Comparison of ENCODE assay signal across 1 cellular context in the genomic region with DNA sequence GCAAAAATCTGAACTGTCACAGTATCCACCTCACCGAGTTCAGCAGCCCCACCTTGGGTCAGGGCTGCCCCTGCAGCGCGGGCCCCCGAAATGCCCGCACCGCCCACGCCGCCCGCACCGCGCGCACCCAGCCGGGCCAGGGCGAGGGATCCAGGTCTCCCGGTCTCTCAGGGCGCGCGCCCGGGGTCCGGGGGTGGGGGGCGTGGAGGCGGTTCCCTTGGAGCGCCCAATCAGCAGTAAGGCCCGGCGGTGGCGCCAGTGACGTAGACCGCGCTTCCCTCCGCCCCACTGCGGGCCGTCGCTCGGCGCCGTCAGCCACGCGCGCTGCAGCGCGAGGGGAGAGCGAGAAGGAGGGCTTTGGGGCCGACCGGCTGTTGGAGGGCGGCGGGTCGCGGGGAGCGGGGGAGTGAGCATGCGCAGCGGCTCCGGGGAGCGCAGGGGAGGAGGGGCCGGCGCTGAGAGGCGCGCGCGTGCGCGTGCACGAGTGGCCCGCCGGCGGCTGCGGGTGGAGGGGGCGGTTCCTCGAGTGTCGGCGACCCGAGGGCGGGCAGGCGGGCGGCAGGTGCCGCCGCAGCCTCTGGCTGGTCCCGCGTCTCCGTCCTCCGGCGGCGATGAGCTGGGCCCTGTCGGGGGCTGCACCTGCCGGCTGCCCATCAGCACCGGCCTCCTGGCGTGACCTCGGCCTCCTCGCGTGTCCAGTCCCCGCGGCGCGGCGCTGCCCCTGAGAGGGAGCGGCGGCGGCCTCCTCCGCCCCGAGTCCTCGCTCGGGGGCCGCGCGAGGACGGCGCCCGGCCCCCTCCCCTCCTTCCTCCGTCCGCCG.
TF ChIP-seq lines count a peak whose summit lies in the region.

A gene with protein sequence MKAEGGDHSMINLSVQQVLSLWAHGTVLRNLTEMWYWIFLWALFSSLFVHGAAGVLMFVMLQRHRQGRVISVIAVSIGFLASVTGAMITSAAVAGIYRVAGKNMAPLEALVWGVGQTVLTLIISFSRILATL (plus strand): TSS at position 521 of the 820 bp plus-strand sequence. CDS start 529 bp downstream, outside the sequence.

TF ChIP-seq in HEK293, 187 proteins besides CTCF, POLR2A, EP300 and RAD21 (continued from another document and continues in another):
- no peak for TF ChIP-seq ZNF335 (tag by site-specific recombination; conservative IDR thresholded peaks at IDR 0.05)
- TF ChIP-seq IKZF3 (tag by site-specific recombination; IDR thresholded peaks at IDR 0.05): no peak
- TF ChIP-seq, protein P1, sequence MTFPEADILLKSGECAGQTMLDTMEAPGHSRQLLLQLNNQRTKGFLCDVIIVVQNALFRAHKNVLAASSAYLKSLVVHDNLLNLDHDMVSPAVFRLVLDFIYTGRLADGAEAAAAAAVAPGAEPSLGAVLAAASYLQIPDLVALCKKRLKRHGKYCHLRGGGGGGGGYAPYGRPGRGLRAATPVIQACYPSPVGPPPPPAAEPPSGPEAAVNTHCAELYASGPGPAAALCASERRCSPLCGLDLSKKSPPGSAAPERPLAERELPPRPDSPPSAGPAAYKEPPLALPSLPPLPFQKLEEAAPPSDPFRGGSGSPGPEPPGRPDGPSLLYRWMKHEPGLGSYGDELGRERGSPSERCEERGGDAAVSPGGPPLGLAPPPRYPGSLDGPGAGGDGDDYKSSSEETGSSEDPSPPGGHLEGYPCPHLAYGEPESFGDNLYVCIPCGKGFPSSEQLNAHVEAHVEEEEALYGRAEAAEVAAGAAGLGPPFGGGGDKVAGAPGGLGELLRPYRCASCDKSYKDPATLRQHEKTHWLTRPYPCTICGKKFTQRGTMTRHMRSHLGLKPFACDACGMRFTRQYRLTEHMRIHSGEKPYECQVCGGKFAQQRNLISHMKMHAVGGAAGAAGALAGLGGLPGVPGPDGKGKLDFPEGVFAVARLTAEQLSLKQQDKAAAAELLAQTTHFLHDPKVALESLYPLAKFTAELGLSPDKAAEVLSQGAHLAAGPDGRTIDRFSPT (tag by site-specific recombination; IDR thresholded peaks at IDR 0.05): peak; percentile 52; the same call in 1 of the 2 replicates
- no peak for TF ChIP-seq ZNF571 (tag by site-specific recombination; IDR thresholded peaks at IDR 0.05)
- TF ChIP-seq ZNF132 (tag by site-specific recombination; IDR thresholded peaks at IDR 0.05; ENCODE audit: borderline replicate concordance): no peak
- TF ChIP-seq ZNF473 (tag by site-specific recombination; IDR thresholded peaks at IDR 0.05): no peak
- no peak for TF ChIP-seq ZNF837 (tag by site-specific recombination; IDR thresholded peaks at IDR 0.05)
- no peak for TF ChIP-seq HOXD13 (CRISPR knock-in tag; IDR thresholded peaks at IDR 0.05; ENCODE audit: borderline replicate concordance)
- 0 out of 2 replicates have a peak, but pooled peaks have one; percentile 42 for TF ChIP-seq ZNF677 (tag by site-specific recombination; IDR thresholded peaks at IDR 0.05)
- no peak for TF ChIP-seq ZNF423 (tag by site-specific recombination; IDR thresholded peaks at IDR 0.05)
- TF ChIP-seq, protein P2, sequence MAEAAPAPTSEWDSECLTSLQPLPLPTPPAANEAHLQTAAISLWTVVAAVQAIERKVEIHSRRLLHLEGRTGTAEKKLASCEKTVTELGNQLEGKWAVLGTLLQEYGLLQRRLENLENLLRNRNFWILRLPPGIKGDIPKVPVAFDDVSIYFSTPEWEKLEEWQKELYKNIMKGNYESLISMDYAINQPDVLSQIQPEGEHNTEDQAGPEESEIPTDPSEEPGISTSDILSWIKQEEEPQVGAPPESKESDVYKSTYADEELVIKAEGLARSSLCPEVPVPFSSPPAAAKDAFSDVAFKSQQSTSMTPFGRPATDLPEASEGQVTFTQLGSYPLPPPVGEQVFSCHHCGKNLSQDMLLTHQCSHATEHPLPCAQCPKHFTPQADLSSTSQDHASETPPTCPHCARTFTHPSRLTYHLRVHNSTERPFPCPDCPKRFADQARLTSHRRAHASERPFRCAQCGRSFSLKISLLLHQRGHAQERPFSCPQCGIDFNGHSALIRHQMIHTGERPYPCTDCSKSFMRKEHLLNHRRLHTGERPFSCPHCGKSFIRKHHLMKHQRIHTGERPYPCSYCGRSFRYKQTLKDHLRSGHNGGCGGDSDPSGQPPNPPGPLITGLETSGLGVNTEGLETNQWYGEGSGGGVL (tag by site-specific recombination; IDR thresholded peaks at IDR 0.05): no peak
- no peak for TF ChIP-seq ZNF707 (tag by site-specific recombination; IDR thresholded peaks at IDR 0.05)
- no peak for TF ChIP-seq ZNF202 (tag by site-specific recombination; IDR thresholded peaks at IDR 0.05; ENCODE audit: borderline replicate concordance)
- TF ChIP-seq ZNF610 (tag by site-specific recombination; IDR thresholded peaks at IDR 0.05; ENCODE audit: borderline replicate concordance): no peak
- TF ChIP-seq ZNF701 (tag by site-specific recombination; IDR thresholded peaks at IDR 0.05): no peak
- TF ChIP-seq, protein P3, sequence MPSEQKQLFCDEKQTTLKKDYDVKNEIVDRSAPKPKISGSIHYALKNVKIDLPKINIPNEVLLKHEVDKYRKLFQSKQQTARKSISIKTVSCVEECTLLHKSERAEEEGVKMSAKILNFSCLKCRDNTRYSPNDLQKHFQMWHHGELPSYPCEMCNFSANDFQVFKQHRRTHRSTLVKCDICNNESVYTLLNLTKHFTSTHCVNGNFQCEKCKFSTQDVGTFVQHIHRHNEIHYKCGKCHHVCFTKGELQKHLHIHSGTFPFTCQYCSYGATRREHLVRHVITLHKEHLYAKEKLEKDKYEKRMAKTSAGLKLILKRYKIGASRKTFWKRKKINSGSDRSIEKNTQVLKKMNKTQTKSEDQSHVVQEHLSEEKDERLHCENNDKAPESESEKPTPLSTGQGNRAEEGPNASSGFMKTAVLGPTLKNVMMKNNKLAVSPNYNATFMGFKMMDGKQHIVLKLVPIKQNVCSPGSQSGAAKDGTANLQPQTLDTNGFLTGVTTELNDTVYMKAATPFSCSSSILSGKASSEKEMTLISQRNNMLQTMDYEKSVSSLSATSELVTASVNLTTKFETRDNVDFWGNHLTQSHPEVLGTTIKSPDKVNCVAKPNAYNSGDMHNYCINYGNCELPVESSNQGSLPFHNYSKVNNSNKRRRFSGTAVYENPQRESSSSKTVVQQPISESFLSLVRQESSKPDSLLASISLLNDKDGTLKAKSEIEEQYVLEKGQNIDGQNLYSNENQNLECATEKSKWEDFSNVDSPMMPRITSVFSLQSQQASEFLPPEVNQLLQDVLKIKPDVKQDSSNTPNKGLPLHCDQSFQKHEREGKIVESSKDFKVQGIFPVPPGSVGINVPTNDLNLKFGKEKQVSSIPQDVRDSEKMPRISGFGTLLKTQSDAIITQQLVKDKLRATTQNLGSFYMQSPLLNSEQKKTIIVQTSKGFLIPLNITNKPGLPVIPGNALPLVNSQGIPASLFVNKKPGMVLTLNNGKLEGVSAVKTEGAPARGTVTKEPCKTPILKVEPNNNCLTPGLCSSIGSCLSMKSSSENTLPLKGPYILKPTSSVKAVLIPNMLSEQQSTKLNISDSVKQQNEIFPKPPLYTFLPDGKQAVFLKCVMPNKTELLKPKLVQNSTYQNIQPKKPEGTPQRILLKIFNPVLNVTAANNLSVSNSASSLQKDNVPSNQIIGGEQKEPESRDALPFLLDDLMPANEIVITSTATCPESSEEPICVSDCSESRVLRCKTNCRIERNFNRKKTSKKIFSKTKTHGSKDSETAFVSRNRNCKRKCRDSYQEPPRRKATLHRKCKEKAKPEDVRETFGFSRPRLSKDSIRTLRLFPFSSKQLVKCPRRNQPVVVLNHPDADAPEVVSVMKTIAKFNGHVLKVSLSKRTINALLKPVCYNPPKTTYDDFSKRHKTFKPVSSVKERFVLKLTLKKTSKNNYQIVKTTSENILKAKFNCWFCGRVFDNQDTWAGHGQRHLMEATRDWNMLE (tag by site-specific recombination; conservative IDR thresholded peaks at IDR 0.05; ENCODE audit: low read depth): no peak
- TF ChIP-seq ZNF184 (tag by site-specific recombination; IDR thresholded peaks at IDR 0.05): no peak
- no peak for TF ChIP-seq ZNF391 (tag by site-specific recombination; IDR thresholded peaks at IDR 0.05; ENCODE audit: borderline replicate concordance, low read depth)
- peak; percentile 47; the same call in 1 of the 2 replicates for TF ChIP-seq ZXDB (tag by site-specific recombination; IDR thresholded peaks at IDR 0.05)
- TF ChIP-seq ZNF302 (tag by site-specific recombination; IDR thresholded peaks at IDR 0.05; ENCODE audit: low read depth): no peak
- TF ChIP-seq, protein P4, sequence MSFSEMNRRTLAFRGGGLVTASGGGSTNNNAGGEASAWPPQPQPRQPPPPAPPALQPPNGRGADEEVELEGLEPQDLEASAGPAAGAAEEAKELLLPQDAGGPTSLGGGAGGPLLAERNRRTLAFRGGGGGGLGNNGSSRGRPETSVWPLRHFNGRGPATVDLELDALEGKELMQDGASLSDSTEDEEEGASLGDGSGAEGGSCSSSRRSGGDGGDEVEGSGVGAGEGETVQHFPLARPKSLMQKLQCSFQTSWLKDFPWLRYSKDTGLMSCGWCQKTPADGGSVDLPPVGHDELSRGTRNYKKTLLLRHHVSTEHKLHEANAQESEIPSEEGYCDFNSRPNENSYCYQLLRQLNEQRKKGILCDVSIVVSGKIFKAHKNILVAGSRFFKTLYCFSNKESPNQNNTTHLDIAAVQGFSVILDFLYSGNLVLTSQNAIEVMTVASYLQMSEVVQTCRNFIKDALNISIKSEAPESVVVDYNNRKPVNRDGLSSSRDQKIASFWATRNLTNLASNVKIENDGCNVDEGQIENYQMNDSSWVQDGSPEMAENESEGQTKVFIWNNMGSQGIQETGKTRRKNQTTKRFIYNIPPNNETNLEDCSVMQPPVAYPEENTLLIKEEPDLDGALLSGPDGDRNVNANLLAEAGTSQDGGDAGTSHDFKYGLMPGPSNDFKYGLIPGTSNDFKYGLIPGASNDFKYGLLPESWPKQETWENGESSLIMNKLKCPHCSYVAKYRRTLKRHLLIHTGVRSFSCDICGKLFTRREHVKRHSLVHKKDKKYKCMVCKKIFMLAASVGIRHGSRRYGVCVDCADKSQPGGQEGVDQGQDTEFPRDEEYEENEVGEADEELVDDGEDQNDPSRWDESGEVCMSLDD (tag by site-specific recombination; IDR thresholded peaks at IDR 0.05): no peak
- TF ChIP-seq BCL11A (tag by site-specific recombination; IDR thresholded peaks at IDR 0.05; ENCODE audit: low read depth): no peak
- no peak for TF ChIP-seq TRIM28 (IDR thresholded peaks at IDR 0.05; ENCODE audit: borderline replicate concordance, low read length)
- peak; percentile 15; the same call in 1 of the 2 replicates for TF ChIP-seq ZBTB7A (tag by site-specific recombination; IDR thresholded peaks at IDR 0.05; ENCODE audit: low read depth)
- TF ChIP-seq ZNF623 (tag by site-specific recombination; IDR thresholded peaks at IDR 0.05): no peak
- TF ChIP-seq ZNF529 (tag by site-specific recombination; IDR thresholded peaks at IDR 0.05; ENCODE audit: insufficient replicate concordance): no peak
- TF ChIP-seq ZNF561 (tag by site-specific recombination; IDR thresholded peaks at IDR 0.05; ENCODE audit: borderline replicate concordance): peak; percentile 54; the same call in 1 of the 2 replicates
- TF ChIP-seq, protein P5, sequence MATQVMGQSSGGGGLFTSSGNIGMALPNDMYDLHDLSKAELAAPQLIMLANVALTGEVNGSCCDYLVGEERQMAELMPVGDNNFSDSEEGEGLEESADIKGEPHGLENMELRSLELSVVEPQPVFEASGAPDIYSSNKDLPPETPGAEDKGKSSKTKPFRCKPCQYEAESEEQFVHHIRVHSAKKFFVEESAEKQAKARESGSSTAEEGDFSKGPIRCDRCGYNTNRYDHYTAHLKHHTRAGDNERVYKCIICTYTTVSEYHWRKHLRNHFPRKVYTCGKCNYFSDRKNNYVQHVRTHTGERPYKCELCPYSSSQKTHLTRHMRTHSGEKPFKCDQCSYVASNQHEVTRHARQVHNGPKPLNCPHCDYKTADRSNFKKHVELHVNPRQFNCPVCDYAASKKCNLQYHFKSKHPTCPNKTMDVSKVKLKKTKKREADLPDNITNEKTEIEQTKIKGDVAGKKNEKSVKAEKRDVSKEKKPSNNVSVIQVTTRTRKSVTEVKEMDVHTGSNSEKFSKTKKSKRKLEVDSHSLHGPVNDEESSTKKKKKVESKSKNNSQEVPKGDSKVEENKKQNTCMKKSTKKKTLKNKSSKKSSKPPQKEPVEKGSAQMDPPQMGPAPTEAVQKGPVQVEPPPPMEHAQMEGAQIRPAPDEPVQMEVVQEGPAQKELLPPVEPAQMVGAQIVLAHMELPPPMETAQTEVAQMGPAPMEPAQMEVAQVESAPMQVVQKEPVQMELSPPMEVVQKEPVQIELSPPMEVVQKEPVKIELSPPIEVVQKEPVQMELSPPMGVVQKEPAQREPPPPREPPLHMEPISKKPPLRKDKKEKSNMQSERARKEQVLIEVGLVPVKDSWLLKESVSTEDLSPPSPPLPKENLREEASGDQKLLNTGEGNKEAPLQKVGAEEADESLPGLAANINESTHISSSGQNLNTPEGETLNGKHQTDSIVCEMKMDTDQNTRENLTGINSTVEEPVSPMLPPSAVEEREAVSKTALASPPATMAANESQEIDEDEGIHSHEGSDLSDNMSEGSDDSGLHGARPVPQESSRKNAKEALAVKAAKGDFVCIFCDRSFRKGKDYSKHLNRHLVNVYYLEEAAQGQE (tag by site-specific recombination; IDR thresholded peaks at IDR 0.05): no peak
- TF ChIP-seq ZNF23 (tag by site-specific recombination; IDR thresholded peaks at IDR 0.05; ENCODE audit: borderline replicate concordance): no peak
- TF ChIP-seq, protein P6, sequence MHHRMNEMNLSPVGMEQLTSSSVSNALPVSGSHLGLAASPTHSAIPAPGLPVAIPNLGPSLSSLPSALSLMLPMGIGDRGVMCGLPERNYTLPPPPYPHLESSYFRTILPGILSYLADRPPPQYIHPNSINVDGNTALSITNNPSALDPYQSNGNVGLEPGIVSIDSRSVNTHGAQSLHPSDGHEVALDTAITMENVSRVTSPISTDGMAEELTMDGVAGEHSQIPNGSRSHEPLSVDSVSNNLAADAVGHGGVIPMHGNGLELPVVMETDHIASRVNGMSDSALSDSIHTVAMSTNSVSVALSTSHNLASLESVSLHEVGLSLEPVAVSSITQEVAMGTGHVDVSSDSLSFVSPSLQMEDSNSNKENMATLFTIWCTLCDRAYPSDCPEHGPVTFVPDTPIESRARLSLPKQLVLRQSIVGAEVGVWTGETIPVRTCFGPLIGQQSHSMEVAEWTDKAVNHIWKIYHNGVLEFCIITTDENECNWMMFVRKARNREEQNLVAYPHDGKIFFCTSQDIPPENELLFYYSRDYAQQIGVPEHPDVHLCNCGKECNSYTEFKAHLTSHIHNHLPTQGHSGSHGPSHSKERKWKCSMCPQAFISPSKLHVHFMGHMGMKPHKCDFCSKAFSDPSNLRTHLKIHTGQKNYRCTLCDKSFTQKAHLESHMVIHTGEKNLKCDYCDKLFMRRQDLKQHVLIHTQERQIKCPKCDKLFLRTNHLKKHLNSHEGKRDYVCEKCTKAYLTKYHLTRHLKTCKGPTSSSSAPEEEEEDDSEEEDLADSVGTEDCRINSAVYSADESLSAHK (tag by site-specific recombination; IDR thresholded peaks at IDR 0.05): no peak
- no peak for TF ChIP-seq ZNF777 (tag by site-specific recombination; IDR thresholded peaks at IDR 0.05; ENCODE audit: borderline replicate concordance)
- TF ChIP-seq, protein P7, sequence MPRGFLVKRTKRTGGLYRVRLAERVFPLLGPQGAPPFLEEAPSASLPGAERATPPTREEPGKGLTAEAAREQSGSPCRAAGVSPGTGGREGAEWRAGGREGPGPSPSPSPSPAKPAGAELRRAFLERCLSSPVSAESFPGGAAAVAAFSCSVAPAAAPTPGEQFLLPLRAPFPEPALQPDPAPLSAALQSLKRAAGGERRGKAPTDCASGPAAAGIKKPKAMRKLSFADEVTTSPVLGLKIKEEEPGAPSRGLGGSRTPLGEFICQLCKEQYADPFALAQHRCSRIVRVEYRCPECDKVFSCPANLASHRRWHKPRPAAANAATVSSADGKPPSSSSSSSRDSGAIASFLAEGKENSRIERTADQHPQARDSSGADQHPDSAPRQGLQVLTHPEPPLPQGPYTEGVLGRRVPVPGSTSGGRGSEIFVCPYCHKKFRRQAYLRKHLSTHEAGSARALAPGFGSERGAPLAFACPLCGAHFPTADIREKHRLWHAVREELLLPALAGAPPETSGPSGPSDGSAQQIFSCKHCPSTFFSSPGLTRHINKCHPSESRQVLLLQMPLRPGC (tag by site-specific recombination; IDR thresholded peaks at IDR 0.05): no peak
- TF ChIP-seq ZNF768 (tag by site-specific recombination; IDR thresholded peaks at IDR 0.05): no peak
- TF ChIP-seq GLIS1 (tag by site-specific recombination; IDR thresholded peaks at IDR 0.05): peak; percentile 53
